ENCODE assay signal across 13 cellular contexts in the genomic region with DNA sequence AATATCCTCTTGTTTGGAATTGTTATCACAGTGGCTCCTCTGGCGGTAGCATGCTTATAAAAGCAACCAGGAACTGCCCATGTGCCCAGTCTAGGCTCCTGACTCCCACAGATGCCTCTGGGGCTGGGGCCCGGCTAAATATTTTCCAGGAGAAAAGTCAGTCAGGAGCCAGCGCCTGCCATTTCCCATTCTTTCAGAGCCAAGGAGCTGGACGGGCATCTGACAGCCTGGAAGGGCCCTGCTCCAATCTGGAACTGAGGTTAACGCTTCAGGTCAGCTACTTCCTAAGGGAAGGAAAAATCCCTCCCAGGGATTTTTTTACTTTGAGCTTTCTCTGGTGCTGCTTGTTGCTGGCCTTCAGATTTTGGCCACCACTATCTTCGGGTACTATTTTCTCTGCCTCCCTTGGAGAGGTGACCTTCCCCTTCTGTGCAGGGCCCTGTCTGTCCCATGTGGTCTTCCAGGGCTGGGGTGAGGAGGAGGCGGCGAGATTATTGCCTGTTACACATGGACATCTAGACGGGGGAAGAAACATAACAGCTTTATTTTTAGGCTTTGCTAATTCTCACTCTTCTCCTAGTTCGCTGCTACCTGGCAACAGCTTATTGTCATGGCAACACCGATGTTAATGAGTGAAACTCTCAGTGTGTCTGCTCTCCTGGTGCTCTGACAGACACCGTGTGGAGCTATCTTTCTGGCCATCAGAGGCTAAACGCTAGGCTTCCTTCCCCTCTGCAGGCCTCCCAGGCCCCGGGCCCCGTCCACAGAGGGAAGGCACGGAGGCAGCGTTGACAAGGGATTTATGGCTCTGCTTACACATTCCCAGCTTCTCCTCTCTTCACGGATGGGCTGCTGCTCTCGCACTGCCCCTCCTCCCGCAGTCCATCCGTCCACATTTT.
DNase-seq lines count a peak whose midpoint lies in the region; ATAC-seq, FAIRE-seq and TF ChIP-seq lines count a peak whose summit lies in the region.
"Had no signal": no experiment of that assay in that cellular context is flagged by ENCODE, and none has a peak within 500 bp of the region (broad histone marks: within the 10 kb centered on the region; RNA-seq: fewer than 3 reads in every experiment).

No MANE protein-coding gene starts in this region.

- TF ChIP-seq POLR2A in GM12892 (IDR thresholded peaks at IDR 0.05; ENCODE audit: low read depth, low read length) = no peak

- H3K4me3 ChIP-seq in fibroblast of villous mesenchyme (ENCODE audit: low read depth, low read length) = no peak overlapping the region
- H3K4me3 ChIP-seq: psoas muscle had no signal

- no peak for ATAC-seq in GM18511 (IDR thresholded peaks at IDR 0.05; ENCODE audit: unreplicated experiment)
- ATAC-seq: psoas muscle had no signal

- H3K27me3 Mint-ChIP-seq in nephron progenitor cell (ENCODE audit: low read depth, poor library complexity) = peaks cover 7% of the 10 kb centered on the region
- H3K27me3 Mint-ChIP-seq: B cell had no signal

- no peaks in the 10 kb centered on the region for H3K9me3 Mint-ChIP-seq in nephron progenitor cell
- H3K9me3 Mint-ChIP-seq: activated T-helper 2 cell treated with anti-CD3 and anti-CD28 coated beads, Interferon-gamma antibody, Interleukin-2, Interleukin-4, amounts not matched to agents 10 μg/mL and 5 μg/mL and 100 μg/mL, durations not matched to agents 14 hours and 24 hours and 36 hours had no signal

- H3K4me3 Mint-ChIP-seq in nephron progenitor cell = peak overlapping the region; percentile 54
- H3K4me3 Mint-ChIP-seq: B cell had no signal

- peak overlapping the region; percentile 99 for H3K27ac Mint-ChIP-seq in nephron progenitor cell
- H3K27ac Mint-ChIP-seq: activated T-helper 2 cell treated with anti-CD3 and anti-CD28 coated beads, Interferon-gamma antibody, Interleukin-2, Interleukin-4, amounts not matched to agents 10 μg/mL and 5 μg/mL and 100 μg/mL, durations not matched to agents 14 hours and 24 hours and 36 hours; B cell had no signal

- TF ChIP-seq CTCF in fibroblast of villous mesenchyme (IDR thresholded peaks at IDR 0.05; ENCODE audit: insufficient read depth, low read depth, low read length) (no peak), nephron progenitor cell (IDR thresholded peaks at IDR 0.05) (no peak)

- FAIRE-seq in GM12892 (lab: Jason Lieb, UNC) = no peak

- H3K4me1 Mint-ChIP-seq in nephron progenitor cell = peaks cover 79% of the 10 kb centered on the region
- H3K4me1 Mint-ChIP-seq: B cell had no signal

- DNase-seq in G401 (ENCODE audit: low spot score) = peak; percentile 90
- peak; percentile 45 for DNase-seq in NCI-H526 treated with DMSO at 0.1 percent for 48 hours (lab: John Stamatoyannopoulos, UW)
- DNase-seq in fibroblast of villous mesenchyme (ENCODE audit: low read depth) = peak; percentile 64
- peak; percentile 72 for DNase-seq in nephron progenitor cell
- no peak for DNase-seq in activated T-cell treated with anti-CD3 and anti-CD28 coated beads for 4 hours
- DNase-seq in GM12892 (ENCODE audit: insufficient read length) = no peak
- DNase-seq in NCI-H1436 (lab: John Stamatoyannopoulos, UW) = no peak
- DNase-seq: effector memory CD4-positive, alpha-beta T cell; OCI-M1; psoas muscle had no signal

- H3K36me3 Mint-ChIP-seq in nephron progenitor cell (ENCODE audit: low read depth) = no peaks in the 10 kb centered on the region

- in situ Hi-C loops in G401 (cut with HindIII; ENCODE audit: low sequenced_read_pairs) = no loop called here

Comparison
In these comparisons a context has a peak if more than half of its experiments do, and no peak if none do; other contexts are left out.
1. DNase-seq: peak in G401 (single experiment), NCI-H526 treated with DMSO at 0.1 percent for 48 hours (single experiment), fibroblast of villous mesenchyme (single experiment) and nephron progenitor cell (single experiment); none in activated T-cell treated with anti-CD3 and anti-CD28 coated beads for 4 hours (single experiment), GM12892 (single experiment) and NCI-H1436 (single experiment).